ENCODE assay signal across 8 cellular contexts in the genomic region with DNA sequence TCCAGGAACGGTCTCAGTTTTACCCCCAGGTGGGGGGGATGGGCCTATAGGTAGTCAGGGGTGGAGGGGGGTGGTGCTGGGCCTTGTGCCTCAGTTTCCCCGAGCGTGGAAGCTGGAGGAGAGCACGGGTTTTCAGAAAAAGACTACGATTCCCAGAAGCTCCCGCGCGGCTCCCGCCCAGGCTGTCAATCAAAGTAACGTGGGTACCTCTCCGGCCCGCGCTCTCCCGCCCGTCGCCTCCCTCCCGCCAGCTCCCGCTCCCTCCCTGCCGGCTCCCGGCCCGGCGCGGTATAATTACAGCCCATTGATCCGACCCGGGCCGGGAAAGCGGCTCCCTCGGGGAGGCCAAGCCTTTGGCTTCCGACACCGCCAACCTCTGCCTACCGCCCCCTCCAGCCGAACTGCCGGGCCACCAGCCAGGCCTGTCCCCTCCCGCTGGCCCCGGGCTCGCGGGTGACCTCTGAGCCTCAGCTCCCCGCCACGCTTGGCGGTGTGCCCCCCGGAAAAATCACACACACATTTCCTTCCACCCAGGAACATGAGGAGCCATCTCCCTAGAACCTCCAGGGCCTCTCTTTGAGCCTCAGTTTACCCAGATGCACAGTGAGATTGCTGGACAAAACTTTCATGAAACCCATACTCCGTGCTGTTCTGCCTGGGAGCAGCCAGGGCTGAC. TPM values are rescaled to one million over a fixed set of nuclear protein-coding genes. Genes with fewer than 3 reads are reported as not detected.
A peak's percentile ranks its signal among the peaks of the same experiment; 100 is the strongest.
DNase-seq lines count a peak whose midpoint lies in the region; ATAC-seq, FAIRE-seq and TF ChIP-seq lines count a peak whose summit lies in the region.

No MANE protein-coding gene starts in this region.

- dilution Hi-C loops in keratinocyte (cut with MboI; ENCODE audit: extremely low pct_ligation_motif_present, low sequenced_read_pairs): no loop called here

- peak overlapping the region; percentile 79 for H3K9ac ChIP-seq in keratinocyte (ENCODE audit: control insufficient read depth, extremely low read depth, insufficient read depth, low read length)

- H3K9me1 ChIP-seq in keratinocyte (ENCODE audit: control insufficient read depth, extremely low read depth, insufficient read depth, low read length): no peaks in the 10 kb centered on the region

- H2AFZ ChIP-seq in keratinocyte (ENCODE audit: control insufficient read depth, low read length): peak overlapping the region; percentile 93

- H3K27ac ChIP-seq in keratinocyte (ENCODE audit: control insufficient read depth, insufficient read depth, low read length): peak overlapping the region; percentile 76

- peak overlapping the region; percentile 91 for H3K4me2 ChIP-seq in keratinocyte (ENCODE audit: control insufficient read depth, extremely low read depth, insufficient read depth, low read depth, low read length)

- H3K36me3 ChIP-seq in keratinocyte (ENCODE audit: control insufficient read depth in 2 of 2, extremely low read depth in 1 of 2, insufficient read depth in 2 of 2, low read length in 2 of 2): no peaks in the 10 kb centered on the region

- FAIRE-seq in keratinocyte (lab: Jason Lieb, UNC): no peak

- no peaks in the 10 kb centered on the region for H4K20me1 ChIP-seq in keratinocyte (ENCODE audit: control insufficient read depth, extremely low read depth, insufficient read depth, low read length)

- H3K4me1 ChIP-seq in keratinocyte (ENCODE audit: control insufficient read depth, extremely low read depth, insufficient read depth, low read length): peaks cover 14% of the 10 kb centered on the region

- no peaks in the 10 kb centered on the region for H3K79me2 ChIP-seq in keratinocyte (ENCODE audit: control insufficient read depth, insufficient read depth, low read length)

- H3K27me3 ChIP-seq in keratinocyte (ENCODE audit: control insufficient read depth, extremely low read depth, insufficient read depth, low read length): no peaks in the 10 kb centered on the region

- ATAC-seq in HG03139 (IDR thresholded peaks at IDR 0.05; ENCODE audit: unreplicated experiment) (peak; percentile 34), HG03571 (IDR thresholded peaks at IDR 0.05; ENCODE audit: unreplicated experiment) (no peak)

- peak overlapping the region; percentile 35 to 72 (median 65) for H3K4me3 ChIP-seq in keratinocyte (ENCODE audit: control insufficient read depth in 2 of 3, extremely low read depth in 1 of 3, insufficient read depth in 2 of 3, low read depth in 1 of 3, low read length in 3 of 3)

- in situ Hi-C loops in GM13977 (cut with MboI; ENCODE audit: low pct_unique_long_range_greater_than_20kb, low sequenced_read_pairs, unreplicated experiment): no loop called here

- TF ChIP-seq CTCF in GM13977 (IDR thresholded peaks at IDR 0.05; ENCODE audit: extremely low read depth, insufficient read depth, missing control alignments) (no peak), keratinocyte (optimal IDR thresholded peaks at IDR 0.05 in 1 of 3, IDR thresholded peaks at IDR 0.05 in 1 of 3, conservative IDR thresholded peaks at IDR 0.05 in 1 of 3; ENCODE audit: extremely low read depth in 1 of 3, insufficient read depth in 2 of 3, low read length in 3 of 3) (no peak)

- no peaks in the 10 kb centered on the region for H3K9me3 ChIP-seq in keratinocyte (ENCODE audit: control insufficient read depth, low read depth, low read length)

- DNase-seq in GM13977 (ENCODE audit: low spot score) (peak; percentile 91), NCI-H345 (lab: John Stamatoyannopoulos, UW) (peak; percentile 97), cerebellar cortex (ENCODE audit: low spot score) (peak; percentile 95), keratinocyte (ENCODE audit: low read depth, low spot score) (peak; percentile 33)
- peak; percentile 81 for DNase-seq in activated CD4-positive, CD25-positive, alpha-beta regulatory T cell treated with anti-CD3 and anti-CD28 coated beads, Interleukin-2, amount 50 U/mL, for 72 hours
- peak; percentile 75 for DNase-seq in stimulated activated CD4-positive, alpha-beta T cell treated with anti-CD3 and anti-CD28 coated beads, Interleukin-12 subunit alpha, Interleukin-12 subunit beta, amount 100 ng/mL, for 4 hours

RNA-seq across cellular contexts. Expression of a gene that starts 7.2 kb away (rescaled TPM):
- 0.70 to 1.0 TPM (median 0.88 TPM) in 3 replicates for polyA plus RNA-seq in keratinocyte
- polyA plus RNA-seq in keratinocyte (2011; ENCODE audit: low read depth): 0.94 TPM
- 0.36 and 0.97 TPM in 2 replicates for polyA plus RNA-seq in keratinocyte (2011; cell fraction: cytosol; rRNA removed)
- polyA plus RNA-seq in keratinocyte (2011; cell fraction: nucleus; rRNA removed): 1.2 and 2.3 TPM in 2 replicates
- polyA plus RNA-seq in keratinocyte (2012; ENCODE audit: low replicate concordance): 0.82 and 1.4 TPM in 2 replicates
- polyA minus RNA-seq in keratinocyte: 0.63 to 2.2 TPM (median 0.90 TPM) in 3 replicates
- polyA minus RNA-seq in keratinocyte (2011; cell fraction: cytosol; rRNA and poly(A)+ RNA removed): 7.5 TPM
- polyA minus RNA-seq in keratinocyte (2011; cell fraction: nucleus; rRNA and poly(A)+ RNA removed): 0.95 and 1.2 TPM in 2 replicates

RNA-seq across cellular contexts. Expression of a gene that starts 26.0 kb away (rescaled TPM):
- 249 to 337 TPM (median 316 TPM) in 3 replicates for polyA plus RNA-seq in keratinocyte
- polyA plus RNA-seq in keratinocyte (2011; ENCODE audit: low read depth): 171 TPM
- polyA plus RNA-seq in keratinocyte (2011; cell fraction: cytosol; rRNA removed): 305 and 467 TPM in 2 replicates
- 152 and 214 TPM in 2 replicates for polyA plus RNA-seq in keratinocyte (2011; cell fraction: nucleus; rRNA removed)
- polyA plus RNA-seq in keratinocyte (2012; ENCODE audit: low replicate concordance): 144 and 286 TPM in 2 replicates
- polyA minus RNA-seq in keratinocyte: 324 to 462 TPM (median 417 TPM) in 3 replicates
- 635 TPM for polyA minus RNA-seq in keratinocyte (2011; cell fraction: cytosol; rRNA and poly(A)+ RNA removed)
- polyA minus RNA-seq in keratinocyte (2011; cell fraction: nucleus; rRNA and poly(A)+ RNA removed): 62.3 and 73.5 TPM in 2 replicates

RNA-seq across cellular contexts. Expression of a gene that starts 57.9 kb away (rescaled TPM):
- 12.7 to 47.8 TPM (median 17.6 TPM) in 3 replicates for polyA plus RNA-seq in keratinocyte
- 5.3 TPM for polyA plus RNA-seq in keratinocyte (2011; ENCODE audit: low read depth)
- polyA plus RNA-seq in keratinocyte (2011; cell fraction: cytosol; rRNA removed): 23.6 and 40.7 TPM in 2 replicates
- 30.7 and 37.7 TPM in 2 replicates for polyA plus RNA-seq in keratinocyte (2011; cell fraction: nucleus; rRNA removed)
- 30.2 and 62.2 TPM in 2 replicates for polyA plus RNA-seq in keratinocyte (2012; ENCODE audit: low replicate concordance)
- 28.8 to 128 TPM (median 38.1 TPM) in 3 replicates for polyA minus RNA-seq in keratinocyte
- polyA minus RNA-seq in keratinocyte (2011; cell fraction: cytosol; rRNA and poly(A)+ RNA removed): 40.5 TPM
- 17.4 and 19.7 TPM in 2 replicates for polyA minus RNA-seq in keratinocyte (2011; cell fraction: nucleus; rRNA and poly(A)+ RNA removed)

RNA-seq across cellular contexts. Expression of a gene that starts 58.9 kb away (rescaled TPM):
- polyA plus RNA-seq in keratinocyte: 0.41 to 1.2 TPM (median 0.43 TPM) in 3 replicates
- not detected for polyA plus RNA-seq in keratinocyte (2011; ENCODE audit: low read depth)
- polyA plus RNA-seq in keratinocyte (2011; cell fraction: cytosol; rRNA removed): 0.38 and 0.40 TPM in 2 replicates
- 0.77 and 1.0 TPM in 2 replicates for polyA plus RNA-seq in keratinocyte (2011; cell fraction: nucleus; rRNA removed)
- polyA plus RNA-seq in keratinocyte (2012; ENCODE audit: low replicate concordance): 1.2 TPM in 1 of 2 replicates, not detected in the other
- polyA minus RNA-seq in keratinocyte: 1.1 to 1.7 TPM in 2 of 3 replicates, not detected in the other
- polyA minus RNA-seq in keratinocyte (2011; cell fraction: cytosol; rRNA and poly(A)+ RNA removed): not detected
- polyA minus RNA-seq in keratinocyte (2011; cell fraction: nucleus; rRNA and poly(A)+ RNA removed): not detected in 2 replicates

Comparison
In these comparisons a context has a peak if more than half of its experiments do, and no peak if none do; other contexts are left out.
1. DNase-seq: peak in every context shown above with its lines; median percentile 97 in NCI-H345; 95 in cerebellar cortex; 91 in GM13977; 81 in activated CD4-positive, CD25-positive, alpha-beta regulatory T cell treated with anti-CD3 and anti-CD28 coated beads, Interleukin-2, amount 50 U/mL, for 72 hours; 75 in stimulated activated CD4-positive, alpha-beta T cell treated with anti-CD3 and anti-CD28 coated beads, Interleukin-12 subunit alpha, Interleukin-12 subunit beta, amount 100 ng/mL, for 4 hours; 33 in keratinocyte.